17 cellular contexts compared by ENCODE assay signal in the genomic region with DNA sequence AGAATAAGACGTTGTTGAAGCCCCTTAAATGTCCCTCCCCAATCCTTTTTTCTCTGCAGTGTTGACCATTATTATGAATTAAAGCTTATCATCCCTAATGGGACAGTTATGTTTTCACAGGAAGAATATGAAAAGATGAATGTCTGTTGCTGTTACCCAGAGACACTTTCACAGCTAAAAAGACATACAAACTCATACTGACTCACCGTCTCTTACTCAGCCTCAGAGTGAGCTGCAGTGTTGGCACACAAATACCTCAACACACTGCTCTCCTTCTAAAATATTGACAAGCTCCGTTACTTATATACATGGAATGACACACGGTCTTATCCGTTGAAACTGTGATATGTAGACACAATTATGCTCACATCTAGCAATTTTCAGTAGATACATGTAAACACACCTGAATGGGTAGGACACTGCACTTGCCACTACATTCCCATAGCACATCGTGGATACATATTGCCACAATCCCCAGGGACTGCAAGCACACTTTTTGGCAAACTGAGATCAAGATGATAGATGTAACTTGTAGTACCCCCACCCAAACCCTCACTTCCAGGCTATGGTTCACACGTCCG. TPM values are rescaled to one million over a fixed set of nuclear protein-coding genes. Genes with fewer than 3 reads are reported as not detected.
DNase-seq lines count a peak whose midpoint lies in the region; ATAC-seq and TF ChIP-seq lines count a peak whose summit lies in the region.
"Had no signal": no experiment of that assay in that cellular context is flagged by ENCODE, and none has a peak within 500 bp of the region (broad histone marks: within the 10 kb centered on the region; RNA-seq: fewer than 3 reads in every experiment).

No MANE protein-coding gene starts in this region.

- H3K9me3 ChIP-seq in psoas muscle: no peaks in the 10 kb centered on the region
- H3K9me3 ChIP-seq: right atrium auricular region, uterus had no signal

- TF ChIP-seq CTCF in cardiac fibroblast (IDR thresholded peaks at IDR 0.05; ENCODE audit: low read depth, low read length) (no peak), psoas muscle (IDR thresholded peaks at IDR 0.05) (no peak)

- ATAC-seq in psoas muscle: no peak
- ATAC-seq: activated CD8-positive, alpha-beta T cell treated with anti-CD3 and anti-CD28 coated beads, Interleukin-2, amount 10 ng/mL, durations not matched to agents 7 days and 5 days; naive thymus-derived CD4-positive, alpha-beta T cell; stimulated activated memory B cell treated with anti-CD40 and anti-IgM and Interleukin-4, amounts not matched to agents 10 μg/mL and 1 μg/mL and 100 μg/mL, for 72 hours had no signal

- no peaks in the 10 kb centered on the region for H3K27me3 ChIP-seq in psoas muscle (ENCODE audit: insufficient read depth in 3 of 3, low read length in 2 of 3)
- H3K27me3 ChIP-seq: right atrium auricular region, uterus had no signal

- DNase-seq in EL (peak; percentile 80), RKO (ENCODE audit: low spot score) (peak; percentile 96), cardiac fibroblast (ENCODE audit: low read depth in 2 of 2) (peak; percentile 53 to 91), non-pigmented ciliary epithelial cell (ENCODE audit: low read depth) (peak; percentile 67), psoas muscle (no peak), NCI-H128 (lab: John Stamatoyannopoulos, UW; ENCODE audit: unreplicated experiment) (no peak), NAMALWA (ENCODE audit: low spot score) (no peak), NCI-H345 (lab: John Stamatoyannopoulos, UW) (no peak)
- DNase-seq: activated CD8-positive, alpha-beta T cell treated with anti-CD3 and anti-CD28 coated beads, Interleukin-2, amount 10 ng/mL, durations not matched to agents 7 days and 5 days; caudate nucleus; H7; naive thymus-derived CD4-positive, alpha-beta T cell; NCI-H2081; stimulated activated CD4-positive, alpha-beta T cell treated with anti-CD3 and anti-CD28 coated beads, Interleukin-4, amount 100 ng/mL, for 24 hours; uterus had no signal

- no peak overlapping the region for H3K27ac ChIP-seq in psoas muscle
- H3K27ac ChIP-seq: right atrium auricular region, uterus had no signal

- WGBS in psoas muscle, 3 donors: 73 to 74% (median 74%) methylated on average over 8 of the region's 8 CpGs

- intact Hi-C loops in psoas muscle (cut with DNase I): no loop called here

- no peaks in the 10 kb centered on the region for H3K36me3 ChIP-seq in psoas muscle (ENCODE audit: insufficient read depth in 1 of 2, low read depth in 1 of 2)
- H3K36me3 ChIP-seq: right atrium auricular region, uterus had no signal

- H3K4me1 ChIP-seq in psoas muscle: no peaks in the 10 kb centered on the region
- H3K4me1 ChIP-seq: right atrium auricular region, uterus had no signal

- no peak overlapping the region for H3K4me3 ChIP-seq in cardiac fibroblast (replicated peaks in 1 of 2; ENCODE audit: low read depth in 2 of 2, low read length in 2 of 2)
- H3K4me3 ChIP-seq in psoas muscle: no peak overlapping the region
- H3K4me3 ChIP-seq: right atrium auricular region, uterus had no signal

RNA-seq across cellular contexts. Expression of a gene that starts 9.6 kb away (rescaled TPM):
- under 1 TPM in 1 of 4 donors, not detected in 3; 0.59 TPM for total RNA-seq in psoas muscle
- under 1 TPM; 0.13 to 0.78 (median 0.23) TPM for polyA plus RNA-seq in psoas muscle
- total RNA-seq: right atrium auricular region had no signal
- polyA plus RNA-seq: naive thymus-derived CD4-positive, alpha-beta T cell had no signal

RNA-seq across cellular contexts. Expression of a gene that starts 13.0 kb away (rescaled TPM):
- 1 to 10 TPM; 1.7 to 3.0 (median 1.8) TPM for total RNA-seq in psoas muscle
- 1 to 10 TPM; 1.4 to 2.7 (median 1.7) TPM for polyA plus RNA-seq in psoas muscle

RNA-seq across cellular contexts. Expression of a gene that starts 16.5 kb away (rescaled TPM):
- 10 to 100 TPM; 29.1 to 51.2 (median 41.9) TPM for total RNA-seq in psoas muscle
- polyA plus RNA-seq in psoas muscle: 10 to 100 TPM; 20.6 to 85.9 (median 35.1) TPM

RNA-seq across cellular contexts. Expression of a gene that starts 23.7 kb away (rescaled TPM):
- total RNA-seq in psoas muscle: 10 to 100 TPM in 2 of 4 donors, 1 to 10 TPM in 2; 8.4 to 16.2 (median 10.2) TPM
- polyA plus RNA-seq in psoas muscle: 10 to 100 TPM in 2 of 3 donors, 1 to 10 TPM in 1; 6.3 to 13.8 (median 11.3) TPM

RNA-seq across cellular contexts. Expression of a gene that starts 24.3 kb away (rescaled TPM):
- 1 to 10 TPM; 5.2 to 8.0 (median 7.5) TPM for total RNA-seq in psoas muscle
- polyA plus RNA-seq in psoas muscle: 1 to 10 TPM in 2 of 3 donors, under 1 TPM in 1; 0.76 to 3.5 (median 1.8) TPM
- polyA plus RNA-seq: naive thymus-derived CD4-positive, alpha-beta T cell had no signal

Comparison
In these comparisons a context has a peak if more than half of its experiments do, and no peak if none do; other contexts are left out.
1. DNase-seq: peak in EL (single experiment), RKO (single experiment), cardiac fibroblast (2 of 2) and non-pigmented ciliary epithelial cell (single experiment); none in psoas muscle (0 of 2), NCI-H128 (single experiment), NAMALWA (single experiment) and NCI-H345 (single experiment).